1 cellular context compared by ENCODE assay signal in the genomic region with DNA sequence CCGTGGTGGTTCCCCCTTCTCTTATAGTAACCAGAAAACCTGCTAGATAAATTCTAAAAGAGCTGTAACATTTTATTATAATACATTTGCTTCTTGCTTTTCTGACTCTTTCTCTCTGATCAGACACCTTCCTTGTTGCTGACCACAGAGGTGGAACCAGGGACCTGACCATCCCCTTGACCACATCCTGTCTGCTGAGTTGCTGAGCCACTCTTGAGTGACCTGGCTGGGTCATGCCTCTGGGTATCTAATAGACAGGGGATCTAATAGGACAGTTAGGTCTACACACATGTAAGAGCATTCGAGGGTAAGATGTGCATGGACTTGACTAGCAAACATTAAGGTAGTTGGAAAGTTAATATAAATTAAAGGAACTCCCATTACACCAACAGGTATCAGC.
TF ChIP-seq lines count a peak whose summit lies in the region.

No MANE protein-coding gene starts in this region.

TF ChIP-seq in IMR-90, 13 proteins besides CTCF, POLR2A, EP300 and RAD21:
- no peak for TF ChIP-seq BHLHE40 (IDR thresholded peaks at IDR 0.05; ENCODE audit: low read depth, low read length)
- TF ChIP-seq, protein P1, sequence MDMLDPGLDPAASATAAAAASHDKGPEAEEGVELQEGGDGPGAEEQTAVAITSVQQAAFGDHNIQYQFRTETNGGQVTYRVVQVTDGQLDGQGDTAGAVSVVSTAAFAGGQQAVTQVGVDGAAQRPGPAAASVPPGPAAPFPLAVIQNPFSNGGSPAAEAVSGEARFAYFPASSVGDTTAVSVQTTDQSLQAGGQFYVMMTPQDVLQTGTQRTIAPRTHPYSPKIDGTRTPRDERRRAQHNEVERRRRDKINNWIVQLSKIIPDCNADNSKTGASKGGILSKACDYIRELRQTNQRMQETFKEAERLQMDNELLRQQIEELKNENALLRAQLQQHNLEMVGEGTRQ (IDR thresholded peaks at IDR 0.05; ENCODE audit: low read depth, low read length) = no peak
- no peak for TF ChIP-seq RFX5 (IDR thresholded peaks at IDR 0.05; ENCODE audit: low read depth, low read length)
- TF ChIP-seq MAFK (IDR thresholded peaks at IDR 0.05; ENCODE audit: low read depth, low read length) = no peak
